ENCODE assay signal across 9 cellular contexts in the genomic region with DNA sequence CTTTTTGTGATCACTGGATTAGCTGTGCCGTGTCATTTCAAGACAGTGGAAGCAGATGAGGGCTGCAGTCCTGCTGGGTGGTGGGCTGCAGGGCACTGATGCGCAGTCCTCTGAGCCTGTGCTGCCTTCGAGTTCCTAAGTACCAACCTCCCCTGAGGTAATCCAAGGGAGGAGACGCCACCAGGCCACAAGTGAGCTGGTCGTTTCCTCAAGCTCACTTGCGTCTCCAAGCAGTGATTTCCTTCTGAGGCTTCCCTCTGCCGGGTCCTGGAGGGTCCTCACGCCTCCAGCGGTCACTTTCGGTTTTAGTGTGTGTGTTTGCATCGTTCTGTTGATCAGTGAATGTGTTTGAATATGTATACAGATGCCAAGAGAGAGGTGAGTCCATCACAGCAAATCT.
DNase-seq lines count a peak whose midpoint lies in the region; ATAC-seq and TF ChIP-seq lines count a peak whose summit lies in the region.
"Had no signal": no experiment of that assay in that cellular context is flagged by ENCODE, and none has a peak within 500 bp of the region (broad histone marks: within the 10 kb centered on the region; RNA-seq: fewer than 3 reads in every experiment).

No MANE protein-coding gene starts in this region.

- peak; percentile 35 for TF ChIP-seq CTCF in osteocyte (IDR thresholded peaks at IDR 0.05)
- TF ChIP-seq CTCF in mammary epithelial cell (conservative IDR thresholded peaks at IDR 0.05 in 1 of 2, IDR thresholded peaks at IDR 0.05 in 1 of 2; ENCODE audit: extremely low read depth in 1 of 2, insufficient read depth in 1 of 2, low read depth in 1 of 2, low read length in 2 of 2): no peak

- H3K36me3 Mint-ChIP-seq in central memory CD8-positive, alpha-beta T cell (ENCODE audit: insufficient read depth): no peaks in the 10 kb centered on the region
- H3K36me3 Mint-ChIP-seq in osteocyte (ENCODE audit: unreplicated experiment): peaks cover 6% of the 10 kb centered on the region

- H3K27ac Mint-ChIP-seq in central memory CD8-positive, alpha-beta T cell (ENCODE audit: low read depth): no peak overlapping the region
- H3K27ac Mint-ChIP-seq in osteocyte (ENCODE audit: unreplicated experiment): peak overlapping the region; percentile 78

- H3K9ac ChIP-seq in mammary epithelial cell (ENCODE audit: insufficient read depth, low read length): no peak overlapping the region

- in situ Hi-C loops in mammary epithelial cell (cut with MboI; ENCODE audit: low sequenced_read_pairs in 2 of 2): no loop called here

- CTCF ChIA-PET in mammary epithelial cell (lab: Charles Lee; ENCODE audit: low non-redundant PET): no interaction called here

- H3K27ac ChIP-seq in mammary epithelial cell (ENCODE audit: insufficient read depth, low read depth, low read length): no peak overlapping the region

- peaks cover 5% of the 10 kb centered on the region for H3K4me1 Mint-ChIP-seq in central memory CD8-positive, alpha-beta T cell
- peaks cover 82% of the 10 kb centered on the region for H3K4me1 Mint-ChIP-seq in osteocyte (ENCODE audit: unreplicated experiment)

- 86% methylated on average over 11 of the region's 11 CpGs for WGBS in mammary epithelial cell (ENCODE audit: low coverage, missing lambda C conversion rate)

- H3K9me3 Mint-ChIP-seq in central memory CD8-positive, alpha-beta T cell: peaks cover 6% of the 10 kb centered on the region
- H3K9me3 Mint-ChIP-seq in osteocyte (ENCODE audit: unreplicated experiment): peaks cover 5% of the 10 kb centered on the region

- DNase-seq in central memory CD8-positive, alpha-beta T cell (ENCODE audit: low spot score in 2 of 2): no peak
- DNase-seq in osteocyte (ENCODE audit: extremely low spot score, unreplicated experiment) (no peak), mammary epithelial cell (no peak)
- no peak for DNase-seq in activated CD4-positive, alpha-beta T cell treated with anti-CD3 and anti-CD28 coated beads for 4 hours
- DNase-seq: NCI-H226 had no signal

- no peaks in the 10 kb centered on the region for H4K20me1 ChIP-seq in mammary epithelial cell (ENCODE audit: insufficient read depth, low read length)

- H3K27me3 Mint-ChIP-seq in central memory CD8-positive, alpha-beta T cell: no peaks in the 10 kb centered on the region
- H3K27me3 Mint-ChIP-seq in osteocyte (ENCODE audit: unreplicated experiment): no peaks in the 10 kb centered on the region

- intact Hi-C loops in mammary epithelial cell (cut with micrococcal nuclease): no loop called here

- dilution Hi-C loops in mammary epithelial cell (cut with HindIII; ENCODE audit: low sequenced_read_pairs): no loop called here

- H3K27me3 ChIP-seq in mammary epithelial cell (ENCODE audit: insufficient read depth, low read length): no peaks in the 10 kb centered on the region

- H3K36me3 ChIP-seq in mammary epithelial cell (ENCODE audit: insufficient read depth, low read length): peaks cover 4% of the 10 kb centered on the region
- H3K36me3 ChIP-seq: prostate gland had no signal

- H3K4me3 ChIP-seq in mammary epithelial cell (replicated peaks in 1 of 3; ENCODE audit: insufficient read depth in 1 of 3, low read depth in 2 of 3, low read length in 3 of 3): no peak overlapping the region
- H3K4me3 ChIP-seq: prostate gland had no signal

- H3K4me2 ChIP-seq in mammary epithelial cell (ENCODE audit: insufficient read depth, low read depth, low read length): no peak overlapping the region

- peaks cover 14% of the 10 kb centered on the region for H3K4me1 ChIP-seq in mammary epithelial cell (ENCODE audit: insufficient read depth, low read length)

- no peak overlapping the region for H2AFZ ChIP-seq in mammary epithelial cell (ENCODE audit: low read depth, low read length)

- peaks cover 100% of the 10 kb centered on the region for H3K79me2 ChIP-seq in mammary epithelial cell (ENCODE audit: insufficient read depth, low read length)

- peak overlapping the region; percentile 43 for H3K4me3 Mint-ChIP-seq in central memory CD8-positive, alpha-beta T cell
- H3K4me3 Mint-ChIP-seq in osteocyte (ENCODE audit: unreplicated experiment): peak overlapping the region; percentile 57

- H3K9me3 ChIP-seq in mammary epithelial cell (replicated peaks; ENCODE audit: insufficient read depth, low read length): peaks cover 27% of the 10 kb centered on the region
- H3K9me3 ChIP-seq: prostate gland had no signal

- ATAC-seq in GM19023 (IDR thresholded peaks at IDR 0.05; ENCODE audit: unreplicated experiment): peak; percentile 39
- peak; percentile 51 for ATAC-seq in HG02885 (IDR thresholded peaks at IDR 0.05; ENCODE audit: poor library complexity, unreplicated experiment)
- no peak for ATAC-seq in central memory CD8-positive, alpha-beta T cell (replicated peaks; ENCODE audit: extremely low read depth, poor library complexity, severe bottlenecking)
- no peak for ATAC-seq in HG02840 (IDR thresholded peaks at IDR 0.05; ENCODE audit: low FRiP score, unreplicated experiment)

- no TSS peak for BruUV-seq in mammary epithelial cell (replicated peaks; lab: Mats Ljungman, UMichigan)

Comparison
In these comparisons a context has a peak if more than half of its experiments do, and no peak if none do; other contexts are left out.
1. ATAC-seq: peak in GM19023 (single experiment) and HG02885 (single experiment); none in central memory CD8-positive, alpha-beta T cell (single experiment) and HG02840 (single experiment).